ENCODE assay signal across 8 cellular contexts in genomic region chr2:24382363-24383021, GRCh38. TPM values are rescaled to one million over a fixed set of nuclear protein-coding genes. Genes with fewer than 3 reads are reported as not detected.
DNase-seq lines count a peak whose midpoint lies in the region; ATAC-seq and TF ChIP-seq lines count a peak whose summit lies in the region.

No MANE protein-coding gene starts in this region.

- H3K36me3 ChIP-seq in PC-3 (ENCODE audit: low read depth, low read length): no peaks in the 10 kb centered on the region
- H3K36me3 ChIP-seq in neutrophil: no peaks in the 10 kb centered on the region

- no peaks in the 10 kb centered on the region for H4K20me1 ChIP-seq in PC-3 (ENCODE audit: low read length)

- H3K79me2 ChIP-seq in PC-3 (ENCODE audit: low read length): no peaks in the 10 kb centered on the region

- intact Hi-C loops in PC-3 (cut with micrococcal nuclease): loop anchor here (1.0 kb wide), 2 partner anchors 154 to 298 kb away; partner anchors contain the start of gene TP53I3

- no TSS peak for BruUV-seq in PC-3 (replicated peaks; lab: Mats Ljungman, UMichigan)

- no peak overlapping the region for H2AFZ ChIP-seq in PC-3 (ENCODE audit: low read length)

- ATAC-seq in PC-3 (peak; percentile 97), HG03520 (IDR thresholded peaks at IDR 0.05; ENCODE audit: unreplicated experiment) (no peak)
- ATAC-seq in activated T-cell treated with anti-CD3 and anti-CD28 coated beads, Interleukin-2, amount 50 U/mL, for 72 hours (replicated peaks in 1 of 2): peak; percentile 82 to 83

- no peak overlapping the region for H3K27ac Mint-ChIP-seq in activated T-cell treated with anti-CD3 and anti-CD28 coated beads, Interleukin-2, amount 50 U/mL, for 72 hours
- no peak overlapping the region for H3K27ac Mint-ChIP-seq in type B pancreatic cell

- H3K9me3 ChIP-seq in PC-3 (ENCODE audit: low read length) (no peaks in the 10 kb centered on the region), neutrophil (no peaks in the 10 kb centered on the region)

- CTCF ChIA-PET in PC-3 (lab: Charles Lee): no interaction called here

- H3F3A ChIP-seq in PC-3 (ENCODE audit: low read length, unreplicated experiment): no peaks in the 10 kb centered on the region

- H3K4me1 Mint-ChIP-seq in activated T-cell treated with anti-CD3 and anti-CD28 coated beads, Interleukin-2, amount 50 U/mL, for 72 hours (ENCODE audit: low read depth): no peaks in the 10 kb centered on the region
- peaks cover 13% of the 10 kb centered on the region for H3K4me1 Mint-ChIP-seq in type B pancreatic cell (ENCODE audit: unreplicated experiment)

- H3K9me3 Mint-ChIP-seq in activated T-cell treated with anti-CD3 and anti-CD28 coated beads, Interleukin-2, amount 50 U/mL, for 72 hours: no peaks in the 10 kb centered on the region
- no peaks in the 10 kb centered on the region for H3K9me3 Mint-ChIP-seq in type B pancreatic cell

- no peaks in the 10 kb centered on the region for H3K36me3 Mint-ChIP-seq in activated T-cell treated with anti-CD3 and anti-CD28 coated beads, Interleukin-2, amount 50 U/mL, for 72 hours (ENCODE audit: insufficient read depth in 2 of 2)
- H3K36me3 Mint-ChIP-seq in type B pancreatic cell: no peaks in the 10 kb centered on the region

- TF ChIP-seq CTCF in GM12872 (IDR thresholded peaks at IDR 0.05; ENCODE audit: insufficient read depth, low read depth, low read length) (peak; percentile 82), PC-3 (conservative IDR thresholded peaks at IDR 0.05; ENCODE audit: low read depth, low read length) (peak; percentile 62), fibroblast of pulmonary artery (IDR thresholded peaks at IDR 0.05; ENCODE audit: low read length, missing control alignments) (peak; percentile 72), neutrophil (IDR thresholded peaks at IDR 0.05) (peak; percentile 80), type B pancreatic cell (conservative IDR thresholded peaks at IDR 0.05) (peak; percentile 85)

- H3K27ac ChIP-seq in PC-3 (ENCODE audit: low read length) (no peak overlapping the region), neutrophil (no peak overlapping the region)

- no peaks in the 10 kb centered on the region for H3K27me3 ChIP-seq in PC-3 (ENCODE audit: low read length)
- no peaks in the 10 kb centered on the region for H3K27me3 ChIP-seq in neutrophil

- peak; percentile 59 for DNase-seq in Jurkat, Clone E6-1 (ENCODE audit: low read depth, low spot score)
- peak; percentile 78 for DNase-seq in PC-3
- DNase-seq in activated T-cell treated with anti-CD3 and anti-CD28 coated beads, Interleukin-2, amount 50 U/mL, for 72 hours: peak; percentile 52 to 56
- DNase-seq in fibroblast of pulmonary artery (ENCODE audit: low read depth): peak; percentile 76
- no peak for DNase-seq in type B pancreatic cell (ENCODE audit: extremely low spot score, unreplicated experiment)

- POLR2A ChIA-PET in PC-3 (lab: Charles Lee; ENCODE audit: unreplicated experiment): no interaction called here

- 0 out of 2 replicates have a peak overlapping the region, but pooled peaks have one; percentile 37 for H3K4me2 ChIP-seq in PC-3 (ENCODE audit: low read length)

- H3K4me3 ChIP-seq in Jurkat, Clone E6-1 (ENCODE audit: low read length): no peak overlapping the region
- H3K4me3 ChIP-seq in PC-3 (ENCODE audit: low read length) (no peak overlapping the region), fibroblast of pulmonary artery (replicated peaks; ENCODE audit: low read depth, low read length) (no peak overlapping the region), neutrophil (ENCODE audit: low read depth in 1 of 2, low read length in 1 of 2) (no peak overlapping the region)

- no peak overlapping the region for H3K4me3 Mint-ChIP-seq in activated T-cell treated with anti-CD3 and anti-CD28 coated beads, Interleukin-2, amount 50 U/mL, for 72 hours
- H3K4me3 Mint-ChIP-seq in type B pancreatic cell: no peak overlapping the region

- no peak overlapping the region for H3K9ac ChIP-seq in PC-3 (ENCODE audit: low read length)

- no peaks in the 10 kb centered on the region for H3K9me2 ChIP-seq in PC-3 (replicated peaks; ENCODE audit: low read length)

- H3K4me1 ChIP-seq in PC-3 (ENCODE audit: insufficient read depth, low read length): no peaks in the 10 kb centered on the region
- no peaks in the 10 kb centered on the region for H3K4me1 ChIP-seq in neutrophil (ENCODE audit: control insufficient read depth in 1 of 2, insufficient read depth in 1 of 2, low read depth in 1 of 2, low read length in 1 of 2)

- no peaks in the 10 kb centered on the region for H3K27me3 Mint-ChIP-seq in activated T-cell treated with anti-CD3 and anti-CD28 coated beads, Interleukin-2, amount 50 U/mL, for 72 hours (ENCODE audit: low read depth)
- no peaks in the 10 kb centered on the region for H3K27me3 Mint-ChIP-seq in type B pancreatic cell

RNA-seq across cellular contexts. Expression of gene ITSN2, which starts 22.2 kb away (rescaled TPM):
- 14.5 TPM for polyA plus RNA-seq in Jurkat, Clone E6-1 (2012; ENCODE audit: insufficient read depth, insufficient read length)
- total RNA-seq in PC-3 (2014; rRNA removed) (21.9 and 37.3 TPM in 2 replicates), type B pancreatic cell (ENCODE audit: low replicate concordance) (18.9 and 24.8 TPM in 2 replicates)
- total RNA-seq in activated T-cell treated with anti-CD3 and anti-CD28 coated beads, Interleukin-2, amount 50 U/mL, for 72 hours: 10 to 100 TPM; 63.4 to 72.4 TPM
